In genomic region chr15:31216210-31216911, GRCh38 we compare ENCODE assay signal across 1 cellular context.
A peak's percentile ranks its signal among the peaks of the same experiment; 100 is the strongest.
TF ChIP-seq lines count a peak whose summit lies in the region.

No MANE protein-coding gene starts in this region.

TF ChIP-seq in HepG2, 621 proteins besides CTCF, POLR2A, EP300 and RAD21 (continued from another document and continues in another):
- TF ChIP-seq ZNF142 (CRISPR knock-in tag; IDR thresholded peaks at IDR 0.05) (no peak), CREM (IDR thresholded peaks at IDR 0.05) (no peak), CREM (CRISPR knock-in tag; IDR thresholded peaks at IDR 0.05) (no peak), LBX2 (CRISPR knock-in tag; IDR thresholded peaks at IDR 0.05; ENCODE audit: borderline replicate concordance) (no peak), MIER2 (CRISPR knock-in tag; IDR thresholded peaks at IDR 0.05) (no peak), ETV5 (CRISPR knock-in tag; IDR thresholded peaks at IDR 0.05; ENCODE audit: borderline replicate concordance) (peak; percentile 90), ZSCAN21 (CRISPR knock-in tag; IDR thresholded peaks at IDR 0.05; ENCODE audit: borderline replicate concordance) (no peak), DMAP1 (CRISPR knock-in tag; IDR thresholded peaks at IDR 0.05) (no peak), SOX6 (IDR thresholded peaks at IDR 0.05) (no peak), SOX6 (CRISPR knock-in tag; IDR thresholded peaks at IDR 0.05) (peak; percentile 43; the same call in 1 of the 2 replicates), ZNF720 (CRISPR knock-in tag; IDR thresholded peaks at IDR 0.05) (no peak), RXRB (CRISPR knock-in tag; IDR thresholded peaks at IDR 0.05; ENCODE audit: borderline replicate concordance) (no peak), ZNF775 (CRISPR knock-in tag; IDR thresholded peaks at IDR 0.05; ENCODE audit: borderline replicate concordance) (no peak), ZNF460 (CRISPR knock-in tag; IDR thresholded peaks at IDR 0.05; ENCODE audit: borderline replicate concordance) (no peak), ZMAT5 (CRISPR knock-in tag; IDR thresholded peaks at IDR 0.05; ENCODE audit: borderline replicate concordance, low read depth) (no peak), MZF1 (CRISPR knock-in tag; IDR thresholded peaks at IDR 0.05; ENCODE audit: borderline replicate concordance) (peak; percentile 18; the same call in 1 of the 2 replicates), ZNF232 (CRISPR knock-in tag; IDR thresholded peaks at IDR 0.05; ENCODE audit: borderline replicate concordance) (no peak), TSC22D2 (CRISPR knock-in tag; IDR thresholded peaks at IDR 0.05; ENCODE audit: borderline replicate concordance) (no peak), MTA1 (CRISPR knock-in tag; IDR thresholded peaks at IDR 0.05; ENCODE audit: borderline replicate concordance) (peak; percentile 28; the same call in 1 of the 2 replicates), ARNT (IDR thresholded peaks at IDR 0.05) (no peak), NFYB (CRISPR knock-in tag; IDR thresholded peaks at IDR 0.05) (no peak), ZSCAN25 (CRISPR knock-in tag; IDR thresholded peaks at IDR 0.05) (peak; percentile 99), ELK4 (CRISPR knock-in tag; IDR thresholded peaks at IDR 0.05; ENCODE audit: borderline replicate concordance) (no peak), XRCC5 (optimal IDR thresholded peaks at IDR 0.05; ENCODE audit: low read length) (peak; percentile 29), HMG20B (CRISPR knock-in tag; conservative IDR thresholded peaks at IDR 0.05) (no peak), AKNA (CRISPR knock-in tag; IDR thresholded peaks at IDR 0.05; ENCODE audit: borderline replicate concordance) (no peak), HMG20A (CRISPR knock-in tag; IDR thresholded peaks at IDR 0.05; ENCODE audit: borderline replicate concordance) (no peak), AHDC1 (CRISPR knock-in tag; IDR thresholded peaks at IDR 0.05; ENCODE audit: borderline replicate concordance) (no peak), GABPB1 (CRISPR knock-in tag; IDR thresholded peaks at IDR 0.05) (peak; percentile 85), YY1 (IDR thresholded peaks at IDR 0.05; ENCODE audit: insufficient read depth, insufficient replicate concordance, low read depth, low read length) (no peak), SRSF1 (optimal IDR thresholded peaks at IDR 0.05; ENCODE audit: low read depth, low read length) (peak; percentile 71), ZSCAN5A (CRISPR knock-in tag; IDR thresholded peaks at IDR 0.05; ENCODE audit: borderline replicate concordance) (no peak), ZBED4 (CRISPR knock-in tag; IDR thresholded peaks at IDR 0.05; ENCODE audit: borderline replicate concordance) (no peak; the same call in 1 of the 2 replicates)
